Comparison of ENCODE assay signal across 11 cellular contexts in genomic region chr20:58293453-58293852, GRCh38. TPM values are rescaled to one million over a fixed set of nuclear protein-coding genes. Genes with fewer than 3 reads are reported as not detected.
DNase-seq lines count a peak whose midpoint lies in the region; ATAC-seq, FAIRE-seq and TF ChIP-seq lines count a peak whose summit lies in the region.
"Had no signal": no experiment of that assay in that cellular context is flagged by ENCODE, and none has a peak within 500 bp of the region (broad histone marks: within the 10 kb centered on the region; RNA-seq: fewer than 3 reads in every experiment).

No MANE protein-coding gene starts in this region.

- no peak for TF ChIP-seq EP300 in A549 (IDR thresholded peaks at IDR 0.05)

- ATAC-seq in A549 = peak; percentile 43 to 69; a peak in 3 of 6 replicates
- ATAC-seq in RWPE2 (ENCODE audit: low read depth) = peak; percentile 47; the same call in 1 of the 3 replicates
- peak; percentile 88 for ATAC-seq in left ventricle myocardium superior
- ATAC-seq in T-cell (replicated peaks in 1 of 4) = no peak
- no peak for ATAC-seq in GM21737 (IDR thresholded peaks at IDR 0.05; ENCODE audit: unreplicated experiment)
- ATAC-seq in GM21528 (IDR thresholded peaks at IDR 0.05; ENCODE audit: low FRiP score, unreplicated experiment) = no peak

- TF ChIP-seq CTCF in A549 (IDR thresholded peaks at IDR 0.05) = no peak
- TF ChIP-seq CTCF in GM12865 (IDR thresholded peaks at IDR 0.05; ENCODE audit: insufficient read depth, low read depth, low read length, missing control alignments) = no peak
- no peak for TF ChIP-seq CTCF in RWPE2 (IDR thresholded peaks at IDR 0.05; ENCODE audit: poor library complexity, severe bottlenecking)

- FAIRE-seq in A549 (lab: Jason Lieb, UNC) = no peak

- H3K4me2 ChIP-seq in A549 = no peak overlapping the region

- H3K27ac ChIP-seq in A549 = no peak overlapping the region
- H3K27ac ChIP-seq in RWPE2 (ENCODE audit: poor library complexity, severe bottlenecking) = no peak overlapping the region
- H3K27ac ChIP-seq in CD8-positive, alpha-beta memory T cell (ENCODE audit: low read depth, low read length) = no peak overlapping the region

- H3K4me3 ChIP-seq in A549 (no peak overlapping the region), GM12865 (ENCODE audit: low read depth, low read length) (no peak overlapping the region), RWPE2 (ENCODE audit: severe bottlenecking) (no peak overlapping the region)
- no peak overlapping the region for H3K4me3 ChIP-seq in CD8-positive, alpha-beta memory T cell (ENCODE audit: low read length)

- H3K4me3 Mint-ChIP-seq in CD8-positive, alpha-beta memory T cell = no peak overlapping the region
- H3K4me3 Mint-ChIP-seq in T-cell = no peak overlapping the region

- no peak overlapping the region for H3K27ac Mint-ChIP-seq in CD8-positive, alpha-beta memory T cell
- no peak overlapping the region for H3K27ac Mint-ChIP-seq in T-cell

- H3K9me3 ChIP-seq in A549 = no peaks in the 10 kb centered on the region
- no peaks in the 10 kb centered on the region for H3K9me3 ChIP-seq in RWPE2 (ENCODE audit: severe bottlenecking)
- H3K9me3 ChIP-seq in CD8-positive, alpha-beta memory T cell (ENCODE audit: low read length) = no peaks in the 10 kb centered on the region

- 100% methylated on average over 2 of the region's 2 CpGs for WGBS in A549 (ENCODE audit: missing lambda C conversion rate)

- H3K4me1 Mint-ChIP-seq in CD8-positive, alpha-beta memory T cell = peaks cover 10 to 14% (median 14%) of the 10 kb centered on the region in 3 donors
- peaks cover 14 to 22% (median 18%) of the 10 kb centered on the region in 3 donors for H3K4me1 Mint-ChIP-seq in T-cell

- H3K36me3 Mint-ChIP-seq in CD8-positive, alpha-beta memory T cell = no peaks in the 10 kb centered on the region
- no peaks in the 10 kb centered on the region for H3K36me3 Mint-ChIP-seq in T-cell

- POLR2A ChIA-PET in A549 (lab: Yijun Ruan, JAX) = no interaction called here
- POLR2A ChIA-PET in CD8-positive, alpha-beta memory T cell (lab: Charles Lee) = no interaction called here
- POLR2A ChIA-PET in T-cell (lab: Charles Lee) = no interaction called here

- H3K36me3 ChIP-seq in RWPE2 (ENCODE audit: low read depth) = peaks cover 9% of the 10 kb centered on the region
- H3K36me3 ChIP-seq in CD8-positive, alpha-beta memory T cell (ENCODE audit: insufficient read depth, low read length) = no peaks in the 10 kb centered on the region

- CTCF ChIA-PET in A549 (lab: Yijun Ruan, JAX) (interaction anchor here (1.2 kb wide), 1 partner anchor 56 kb away, joined by 4 read pairs; no protein-coding TSS in a partner anchor), T-cell (lab: Charles Lee) (no interaction called here)
- CTCF ChIA-PET in CD8-positive, alpha-beta memory T cell (lab: Charles Lee) = no interaction called here

- no peak for TF ChIP-seq POLR2A in A549 (IDR thresholded peaks at IDR 0.05; ENCODE audit: low read length)

- TF ChIP-seq RAD21 in A549 (conservative IDR thresholded peaks at IDR 0.05 in 1 of 2, IDR thresholded peaks at IDR 0.05 in 1 of 2) = no peak

- no peaks in the 10 kb centered on the region for H3K27me3 Mint-ChIP-seq in CD8-positive, alpha-beta memory T cell
- H3K27me3 Mint-ChIP-seq in T-cell = no peaks in the 10 kb centered on the region

- intact Hi-C loops in left ventricle myocardium superior (cut with micrococcal nuclease) = no loop called here

- H3K4me1 ChIP-seq in A549 (no peaks in the 10 kb centered on the region), RWPE2 (ENCODE audit: insufficient read depth, poor library complexity, severe bottlenecking) (peaks cover 9% of the 10 kb centered on the region)
- H3K4me1 ChIP-seq in CD8-positive, alpha-beta memory T cell (ENCODE audit: insufficient read depth, low read length) = no peaks in the 10 kb centered on the region

- H3K9me3 Mint-ChIP-seq in CD8-positive, alpha-beta memory T cell = no peaks in the 10 kb centered on the region
- H3K9me3 Mint-ChIP-seq in T-cell = no peaks in the 10 kb centered on the region

- DNase-seq in A549 (ENCODE audit: low read depth in 1 of 2, low spot score in 1 of 2) = peak in 1 of 2 experiments; percentile 18
- DNase-seq in GM12865 (ENCODE audit: low read depth) = peak; percentile 14
- no peak for DNase-seq in RWPE2 (ENCODE audit: low spot score)
- peak; percentile 40 for DNase-seq in left ventricle myocardium superior
- no peak for DNase-seq in CD8-positive, alpha-beta memory T cell
- DNase-seq in T-cell = no peak
- DNase-seq: activated effector memory CD4-positive, alpha-beta T cell treated with anti-CD3 and anti-CD28 coated beads, Interleukin-2, amount 50 U/mL, for 16 hours; Calu3; NCI-H510A had no signal

- no peaks in the 10 kb centered on the region for H3K27me3 ChIP-seq in RWPE2 (ENCODE audit: insufficient read depth, poor library complexity, severe bottlenecking)
- H3K27me3 ChIP-seq in CD8-positive, alpha-beta memory T cell (ENCODE audit: insufficient read depth, low read length, poor library complexity, severe bottlenecking) = no peaks in the 10 kb centered on the region

TF ChIP-seq in A549, 52 proteins besides CTCF, POLR2A, EP300 and RAD21 (continues in another document):
- TF ChIP-seq KDM1A (IDR thresholded peaks at IDR 0.05; ENCODE audit: low read depth) (no peak), MAX (IDR thresholded peaks at IDR 0.05) (no peak), NPAS2 (CRISPR knock-in tag; IDR thresholded peaks at IDR 0.05; ENCODE audit: borderline replicate concordance) (no peak), USF2 (IDR thresholded peaks at IDR 0.05) (no peak), EHMT2 (IDR thresholded peaks at IDR 0.05; ENCODE audit: low read depth) (no peak), MAZ (IDR thresholded peaks at IDR 0.05; ENCODE audit: borderline replicate concordance, low read depth, low read length) (no peak), ZC3H11A (IDR thresholded peaks at IDR 0.05) (no peak), RNF2 (IDR thresholded peaks at IDR 0.05; ENCODE audit: borderline replicate concordance, low read depth) (no peak), RCOR1 (IDR thresholded peaks at IDR 0.05; ENCODE audit: low read depth, low read length) (no peak), PBX3 (IDR thresholded peaks at IDR 0.05) (no peak), PHF8 (IDR thresholded peaks at IDR 0.05; ENCODE audit: borderline replicate concordance, low read depth) (no peak), BCL3 (IDR thresholded peaks at IDR 0.05) (no peak), MYC (IDR thresholded peaks at IDR 0.05; ENCODE audit: borderline replicate concordance, low read length) (no peak), ELK1 (IDR thresholded peaks at IDR 0.05; ENCODE audit: low read depth, low read length) (no peak)

RNA-seq across cellular contexts. Expression of gene RAB22A, which starts 16.1 kb away (rescaled TPM):
- polyA plus RNA-seq in A549 (2011; rRNA removed) (11.7 and 13.2 TPM in 2 replicates), A549 (2017; fragmentation: RNase III; extraction: RNeasy Plus Mini Kit Qiagen cat#74134 plus additional on column Dnase treatment) (7.1 to 7.4 TPM (median 7.3 TPM) in 3 replicates)
- polyA plus RNA-seq in A549 (2012; cell fraction: cytosol; rRNA removed) = 4.1 and 5.0 TPM in 2 replicates
- polyA plus RNA-seq in A549 (2012; cell fraction: nucleus; rRNA removed) = 6.8 and 8.0 TPM in 2 replicates
- 12.9 and 13.1 TPM in 2 replicates for polyA minus RNA-seq in A549 (2011; rRNA and poly(A)+ RNA removed)
- total RNA-seq in left ventricle myocardium superior (7.0 TPM), T-cell (10 to 100 TPM; 15.3 to 23.0 (median 20.4) TPM)
- total RNA-seq in CD8-positive, alpha-beta memory T cell = 10 to 100 TPM; 17.3 to 17.6 TPM
- 14.9 TPM for polyA plus RNA-seq in CD8-positive, alpha-beta memory T cell

Comparison
In these comparisons a context has a peak if more than half of its experiments do, and no peak if none do; other contexts are left out.
1. ATAC-seq: peak in A549 (2 of 2), RWPE2 (single experiment) and left ventricle myocardium superior (single experiment); none in T-cell (0 of 4), GM21737 (single experiment) and GM21528 (single experiment).
2. DNase-seq: peak in GM12865 (single experiment) and left ventricle myocardium superior (single experiment); none in RWPE2 (single experiment), CD8-positive, alpha-beta memory T cell (0 of 5) and T-cell (0 of 34).